In genomic region chr1:76050073-76050472, GRCh38 we compare ENCODE assay signal across 2 cellular contexts. TPM values are rescaled to one million over a fixed set of nuclear protein-coding genes. Genes with fewer than 3 reads are reported as not detected.
"Had no signal": no experiment of that assay in that cellular context is flagged by ENCODE, and none has a peak within 500 bp of the region (broad histone marks: within the 10 kb centered on the region; RNA-seq: fewer than 3 reads in every experiment).

No MANE protein-coding gene starts in this region.

RNA-seq across cellular contexts. Expression of gene ST6GALNAC3, which starts 24.5 kb away (rescaled TPM):
- total RNA-seq: HepG2, HT-29 had no signal
- polyA plus RNA-seq: HepG2 had no signal
